ENCODE assay signal across 1 cellular context in the genomic region with DNA sequence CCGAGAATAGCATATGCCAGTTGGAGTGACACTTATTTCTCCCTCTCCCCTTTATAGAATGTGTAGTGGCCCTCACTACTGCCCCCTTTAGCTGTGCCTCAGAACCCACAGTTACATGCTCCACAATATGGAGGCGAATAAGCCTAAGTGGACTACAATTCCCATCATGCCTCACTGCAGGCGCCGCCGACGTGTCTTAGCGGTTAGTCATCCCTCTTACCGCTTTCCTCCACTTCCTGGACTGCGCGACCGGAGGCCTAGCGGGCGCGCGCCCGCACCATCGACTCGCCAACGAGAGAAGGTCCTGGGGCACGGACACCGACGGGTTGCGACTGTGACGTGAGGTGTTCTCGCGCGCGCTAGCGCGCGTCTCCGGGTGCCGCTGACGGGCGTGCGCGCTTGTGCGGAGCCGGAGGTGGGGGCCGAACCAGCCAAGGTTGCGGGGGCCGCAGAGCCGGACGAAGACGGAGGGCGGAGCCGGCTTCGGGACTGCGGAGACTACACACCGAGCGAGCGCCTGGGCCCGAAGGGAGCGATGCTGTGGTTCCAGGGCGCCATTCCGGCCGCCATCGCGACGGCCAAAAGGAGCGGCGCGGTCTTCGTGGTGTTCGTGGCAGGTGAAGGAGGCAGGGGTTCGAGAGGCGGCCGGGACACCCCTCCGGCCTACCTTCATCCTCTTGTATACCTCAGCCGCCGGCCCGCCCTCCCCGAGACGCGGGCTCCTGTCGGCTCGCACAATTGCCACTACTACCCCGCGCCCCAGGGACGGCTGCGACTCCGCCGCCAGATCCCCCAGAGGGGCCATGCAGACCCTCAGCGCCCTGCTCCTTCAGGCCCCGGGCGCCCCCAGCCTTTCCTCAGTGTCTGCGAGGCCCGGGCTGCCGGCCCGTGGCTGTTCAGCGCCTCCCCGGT.
TF ChIP-seq lines count a peak whose summit lies in the region.

A gene with protein sequence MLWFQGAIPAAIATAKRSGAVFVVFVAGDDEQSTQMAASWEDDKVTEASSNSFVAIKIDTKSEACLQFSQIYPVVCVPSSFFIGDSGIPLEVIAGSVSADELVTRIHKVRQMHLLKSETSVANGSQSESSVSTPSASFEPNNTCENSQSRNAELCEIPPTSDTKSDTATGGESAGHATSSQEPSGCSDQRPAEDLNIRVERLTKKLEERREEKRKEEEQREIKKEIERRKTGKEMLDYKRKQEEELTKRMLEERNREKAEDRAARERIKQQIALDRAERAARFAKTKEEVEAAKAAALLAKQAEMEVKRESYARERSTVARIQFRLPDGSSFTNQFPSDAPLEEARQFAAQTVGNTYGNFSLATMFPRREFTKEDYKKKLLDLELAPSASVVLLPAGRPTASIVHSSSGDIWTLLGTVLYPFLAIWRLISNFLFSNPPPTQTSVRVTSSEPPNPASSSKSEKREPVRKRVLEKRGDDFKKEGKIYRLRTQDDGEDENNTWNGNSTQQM (plus strand): TSS at position 461 of the 912 bp plus-strand sequence. CDS start 75 bp downstream, at position 536.

TF ChIP-seq in HepG2, 621 proteins besides CTCF, POLR2A, EP300 and RAD21 (continued from another document and continues in another):
- TF ChIP-seq, protein P1, sequence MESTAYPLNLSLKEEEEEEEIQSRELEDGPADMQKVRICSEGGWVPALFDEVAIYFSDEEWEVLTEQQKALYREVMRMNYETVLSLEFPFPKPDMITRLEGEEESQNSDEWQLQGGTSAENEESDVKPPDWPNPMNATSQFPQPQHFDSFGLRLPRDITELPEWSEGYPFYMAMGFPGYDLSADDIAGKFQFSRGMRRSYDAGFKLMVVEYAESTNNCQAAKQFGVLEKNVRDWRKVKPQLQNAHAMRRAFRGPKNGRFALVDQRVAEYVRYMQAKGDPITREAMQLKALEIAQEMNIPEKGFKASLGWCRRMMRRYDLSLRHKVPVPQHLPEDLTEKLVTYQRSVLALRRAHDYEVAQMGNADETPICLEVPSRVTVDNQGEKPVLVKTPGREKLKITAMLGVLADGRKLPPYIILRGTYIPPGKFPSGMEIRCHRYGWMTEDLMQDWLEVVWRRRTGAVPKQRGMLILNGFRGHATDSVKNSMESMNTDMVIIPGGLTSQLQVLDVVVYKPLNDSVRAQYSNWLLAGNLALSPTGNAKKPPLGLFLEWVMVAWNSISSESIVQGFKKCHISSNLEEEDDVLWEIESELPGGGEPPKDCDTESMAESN (CRISPR knock-in tag; conservative IDR thresholded peaks at IDR 0.05), result peak; percentile 97
- TF ChIP-seq KDM3A (CRISPR knock-in tag; IDR thresholded peaks at IDR 0.05; ENCODE audit: low read depth), result peak; percentile 63; the same call in 1 of the 2 replicates
- no peak for TF ChIP-seq ZFP62 (CRISPR knock-in tag; IDR thresholded peaks at IDR 0.05)
- TF ChIP-seq MAF1 (CRISPR knock-in tag; IDR thresholded peaks at IDR 0.05; ENCODE audit: borderline replicate concordance), result peak; percentile 94
- peak; percentile 75 for TF ChIP-seq ZNF772 (CRISPR knock-in tag; IDR thresholded peaks at IDR 0.05)
- TF ChIP-seq SETDB1 (CRISPR knock-in tag; IDR thresholded peaks at IDR 0.05; ENCODE audit: borderline replicate concordance), result 0 out of 2 replicates have a peak, but pooled peaks have one; percentile 58
- TF ChIP-seq, protein P2, sequence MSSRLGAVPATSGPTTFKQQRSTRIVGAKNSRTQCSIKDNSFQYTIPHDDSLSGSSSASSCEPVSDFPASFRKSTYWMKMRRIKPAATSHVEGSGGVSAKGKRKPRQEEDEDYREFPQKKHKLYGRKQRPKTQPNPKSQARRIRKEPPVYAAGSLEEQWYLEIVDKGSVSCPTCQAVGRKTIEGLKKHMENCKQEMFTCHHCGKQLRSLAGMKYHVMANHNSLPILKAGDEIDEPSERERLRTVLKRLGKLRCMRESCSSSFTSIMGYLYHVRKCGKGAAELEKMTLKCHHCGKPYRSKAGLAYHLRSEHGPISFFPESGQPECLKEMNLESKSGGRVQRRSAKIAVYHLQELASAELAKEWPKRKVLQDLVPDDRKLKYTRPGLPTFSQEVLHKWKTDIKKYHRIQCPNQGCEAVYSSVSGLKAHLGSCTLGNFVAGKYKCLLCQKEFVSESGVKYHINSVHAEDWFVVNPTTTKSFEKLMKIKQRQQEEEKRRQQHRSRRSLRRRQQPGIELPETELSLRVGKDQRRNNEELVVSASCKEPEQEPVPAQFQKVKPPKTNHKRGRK (CRISPR knock-in tag; IDR thresholded peaks at IDR 0.05), result no peak
- TF ChIP-seq, protein P3, sequence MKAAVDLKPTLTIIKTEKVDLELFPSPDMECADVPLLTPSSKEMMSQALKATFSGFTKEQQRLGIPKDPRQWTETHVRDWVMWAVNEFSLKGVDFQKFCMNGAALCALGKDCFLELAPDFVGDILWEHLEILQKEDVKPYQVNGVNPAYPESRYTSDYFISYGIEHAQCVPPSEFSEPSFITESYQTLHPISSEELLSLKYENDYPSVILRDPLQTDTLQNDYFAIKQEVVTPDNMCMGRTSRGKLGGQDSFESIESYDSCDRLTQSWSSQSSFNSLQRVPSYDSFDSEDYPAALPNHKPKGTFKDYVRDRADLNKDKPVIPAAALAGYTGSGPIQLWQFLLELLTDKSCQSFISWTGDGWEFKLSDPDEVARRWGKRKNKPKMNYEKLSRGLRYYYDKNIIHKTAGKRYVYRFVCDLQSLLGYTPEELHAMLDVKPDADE (CRISPR knock-in tag; IDR thresholded peaks at IDR 0.05), result 0 out of 2 replicates have a peak, but pooled peaks have one; percentile 44
- TF ChIP-seq, protein P4, sequence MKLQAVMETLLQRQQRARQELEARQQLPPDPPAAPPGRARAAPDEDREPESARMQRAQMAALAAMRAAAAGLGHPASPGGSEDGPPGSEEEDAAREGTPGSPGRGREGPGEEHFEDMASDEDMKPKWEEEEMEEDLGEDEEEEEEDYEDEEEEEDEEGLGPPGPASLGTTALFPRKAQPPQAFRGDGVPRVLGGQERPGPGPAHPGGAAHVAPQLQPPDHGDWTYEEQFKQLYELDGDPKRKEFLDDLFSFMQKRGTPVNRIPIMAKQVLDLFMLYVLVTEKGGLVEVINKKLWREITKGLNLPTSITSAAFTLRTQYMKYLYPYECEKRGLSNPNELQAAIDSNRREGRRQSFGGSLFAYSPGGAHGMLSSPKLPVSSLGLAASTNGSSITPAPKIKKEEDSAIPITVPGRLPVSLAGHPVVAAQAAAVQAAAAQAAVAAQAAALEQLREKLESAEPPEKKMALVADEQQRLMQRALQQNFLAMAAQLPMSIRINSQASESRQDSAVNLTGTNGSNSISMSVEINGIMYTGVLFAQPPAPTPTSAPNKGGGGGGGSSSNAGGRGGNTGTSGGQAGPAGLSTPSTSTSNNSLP (IDR thresholded peaks at IDR 0.05; ENCODE audit: low read depth, low read length), result no peak
- no peak for TF ChIP-seq ZNF343 (CRISPR knock-in tag; IDR thresholded peaks at IDR 0.05)
- TF ChIP-seq CHD2 (IDR thresholded peaks at IDR 0.05; ENCODE audit: low read depth, low read length), result peak; percentile 80
- no peak for TF ChIP-seq MAFG (CRISPR knock-in tag; IDR thresholded peaks at IDR 0.05)
- TF ChIP-seq, protein P5, sequence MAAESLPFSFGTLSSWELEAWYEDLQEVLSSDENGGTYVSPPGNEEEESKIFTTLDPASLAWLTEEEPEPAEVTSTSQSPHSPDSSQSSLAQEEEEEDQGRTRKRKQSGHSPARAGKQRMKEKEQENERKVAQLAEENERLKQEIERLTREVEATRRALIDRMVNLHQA (CRISPR knock-in tag; IDR thresholded peaks at IDR 0.05), result no peak
- peak; percentile 99 for TF ChIP-seq ZFY (CRISPR knock-in tag; IDR thresholded peaks at IDR 0.05)
- peak; percentile 96 for TF ChIP-seq CREM (IDR thresholded peaks at IDR 0.05)
- no peak for TF ChIP-seq CREM (CRISPR knock-in tag; IDR thresholded peaks at IDR 0.05)
- TF ChIP-seq ZBTB8A (CRISPR knock-in tag; IDR thresholded peaks at IDR 0.05; ENCODE audit: borderline replicate concordance, low read depth), result 0 out of 2 replicates have a peak, but pooled peaks have one; percentile 23
- TF ChIP-seq RXRA (CRISPR knock-in tag; IDR thresholded peaks at IDR 0.05), result peak; percentile 66; the same call in 1 of the 2 replicates
- TF ChIP-seq MEIS1 (CRISPR knock-in tag; IDR thresholded peaks at IDR 0.05; ENCODE audit: borderline replicate concordance), result no peak; the same call in 1 of the 2 replicates
- peak; percentile 99 for TF ChIP-seq ELF1 (CRISPR knock-in tag; IDR thresholded peaks at IDR 0.05)
- TF ChIP-seq NR2C2 (CRISPR knock-in tag; IDR thresholded peaks at IDR 0.05; ENCODE audit: borderline replicate concordance), result peak; percentile 57; the same call in 1 of the 2 replicates
- TF ChIP-seq, protein P6, sequence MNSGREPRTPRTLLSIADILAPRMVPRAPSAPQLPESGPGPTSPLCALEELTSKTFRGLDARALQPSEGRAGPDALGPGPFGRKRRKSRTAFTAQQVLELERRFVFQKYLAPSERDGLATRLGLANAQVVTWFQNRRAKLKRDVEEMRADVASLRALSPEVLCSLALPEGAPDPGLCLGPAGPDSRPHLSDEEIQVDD (CRISPR knock-in tag; IDR thresholded peaks at IDR 0.05; ENCODE audit: borderline replicate concordance), result no peak
- TF ChIP-seq ATM (IDR thresholded peaks at IDR 0.05; ENCODE audit: borderline replicate concordance), result no peak
- TF ChIP-seq TCF7 (IDR thresholded peaks at IDR 0.05; ENCODE audit: low read depth), result no peak
- no peak; the same call in 1 of the 2 replicates for TF ChIP-seq MTF1 (CRISPR knock-in tag; IDR thresholded peaks at IDR 0.05)
- peak; percentile 92 for TF ChIP-seq HCFC1 (IDR thresholded peaks at IDR 0.05; ENCODE audit: low read depth, low read length)
- TF ChIP-seq, protein P7, sequence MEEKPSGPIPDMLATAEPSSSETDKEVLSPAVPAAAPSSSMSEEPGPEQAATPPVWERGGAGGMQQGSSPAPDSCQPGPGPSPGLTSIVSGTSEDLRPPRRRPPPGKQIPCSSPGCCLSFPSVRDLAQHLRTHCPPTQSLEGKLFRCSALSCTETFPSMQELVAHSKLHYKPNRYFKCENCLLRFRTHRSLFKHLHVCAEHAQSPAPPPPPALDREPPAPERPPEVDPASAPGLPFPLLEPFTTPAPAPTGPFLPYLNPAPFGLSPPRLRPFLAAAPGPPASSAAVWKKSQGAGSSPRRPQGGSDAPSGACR (CRISPR knock-in tag; IDR thresholded peaks at IDR 0.05), result no peak; the same call in none of the 2 replicates
- TF ChIP-seq POLR2G (IDR thresholded peaks at IDR 0.05; ENCODE audit: low read depth, low read length), result peak; percentile 95
- no peak for TF ChIP-seq MBNL3 (CRISPR knock-in tag; conservative IDR thresholded peaks at IDR 0.05)
- TF ChIP-seq, protein P8, sequence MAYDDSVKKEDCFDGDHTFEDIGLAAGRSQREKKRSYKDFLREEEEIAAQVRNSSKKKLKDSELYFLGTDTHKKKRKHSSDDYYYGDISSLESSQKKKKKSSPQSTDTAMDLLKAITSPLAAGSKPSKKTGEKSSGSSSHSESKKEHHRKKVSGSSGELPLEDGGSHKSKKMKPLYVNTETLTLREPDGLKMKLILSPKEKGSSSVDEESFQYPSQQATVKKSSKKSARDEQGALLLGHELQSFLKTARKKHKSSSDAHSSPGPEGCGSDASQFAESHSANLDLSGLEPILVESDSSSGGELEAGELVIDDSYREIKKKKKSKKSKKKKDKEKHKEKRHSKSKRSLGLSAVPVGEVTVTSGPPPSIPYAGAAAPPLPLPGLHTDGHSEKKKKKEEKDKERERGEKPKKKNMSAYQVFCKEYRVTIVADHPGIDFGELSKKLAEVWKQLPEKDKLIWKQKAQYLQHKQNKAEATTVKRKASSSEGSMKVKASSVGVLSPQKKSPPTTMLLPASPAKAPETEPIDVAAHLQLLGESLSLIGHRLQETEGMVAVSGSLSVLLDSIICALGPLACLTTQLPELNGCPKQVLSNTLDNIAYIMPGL (CRISPR knock-in tag; IDR thresholded peaks at IDR 0.05; ENCODE audit: borderline replicate concordance in 1 of 2, low read depth in 1 of 2), result peak; percentile 77 to 96; a peak in 3 of 4 replicates
- TF ChIP-seq, protein P9, sequence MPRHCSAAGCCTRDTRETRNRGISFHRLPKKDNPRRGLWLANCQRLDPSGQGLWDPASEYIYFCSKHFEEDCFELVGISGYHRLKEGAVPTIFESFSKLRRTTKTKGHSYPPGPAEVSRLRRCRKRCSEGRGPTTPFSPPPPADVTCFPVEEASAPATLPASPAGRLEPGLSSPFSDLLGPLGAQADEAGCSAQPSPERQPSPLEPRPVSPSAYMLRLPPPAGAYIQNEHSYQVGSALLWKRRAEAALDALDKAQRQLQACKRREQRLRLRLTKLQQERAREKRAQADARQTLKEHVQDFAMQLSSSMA (CRISPR knock-in tag; IDR thresholded peaks at IDR 0.05), result peak; percentile 97
- TF ChIP-seq LCORL (IDR thresholded peaks at IDR 0.05), result no peak
- no peak for TF ChIP-seq LCORL (CRISPR knock-in tag; IDR thresholded peaks at IDR 0.05)
- TF ChIP-seq ZFP1 (CRISPR knock-in tag; IDR thresholded peaks at IDR 0.05), result no peak
- peak; percentile 37 for TF ChIP-seq ZNF138 (CRISPR knock-in tag; IDR thresholded peaks at IDR 0.05; ENCODE audit: low read depth)
- no peak for TF ChIP-seq SIN3A (IDR thresholded peaks at IDR 0.05; ENCODE audit: borderline replicate concordance, low read depth, low read length)
- TF ChIP-seq, protein P10, sequence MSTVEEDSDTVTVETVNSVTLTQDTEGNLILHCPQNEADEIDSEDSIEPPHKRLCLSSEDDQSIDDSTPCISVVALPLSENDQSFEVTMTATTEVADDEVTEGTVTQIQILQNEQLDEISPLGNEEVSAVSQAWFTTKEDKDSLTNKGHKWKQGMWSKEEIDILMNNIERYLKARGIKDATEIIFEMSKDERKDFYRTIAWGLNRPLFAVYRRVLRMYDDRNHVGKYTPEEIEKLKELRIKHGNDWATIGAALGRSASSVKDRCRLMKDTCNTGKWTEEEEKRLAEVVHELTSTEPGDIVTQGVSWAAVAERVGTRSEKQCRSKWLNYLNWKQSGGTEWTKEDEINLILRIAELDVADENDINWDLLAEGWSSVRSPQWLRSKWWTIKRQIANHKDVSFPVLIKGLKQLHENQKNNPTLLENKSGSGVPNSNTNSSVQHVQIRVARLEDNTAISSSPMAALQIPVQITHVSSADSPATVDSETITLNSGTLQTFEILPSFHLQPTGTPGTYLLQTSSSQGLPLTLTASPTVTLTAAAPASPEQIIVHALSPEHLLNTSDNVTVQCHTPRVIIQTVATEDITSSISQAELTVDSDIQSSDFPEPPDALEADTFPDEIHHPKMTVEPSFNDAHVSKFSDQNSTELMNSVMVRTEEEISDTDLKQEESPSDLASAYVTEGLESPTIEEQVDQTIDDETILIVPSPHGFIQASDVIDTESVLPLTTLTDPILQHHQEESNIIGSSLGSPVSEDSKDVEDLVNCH (CRISPR knock-in tag; IDR thresholded peaks at IDR 0.05), result no peak
- TF ChIP-seq SRSF4 (IDR thresholded peaks at IDR 0.05; ENCODE audit: low read depth, low read length, poor library complexity, severe bottlenecking), result no peak
- TF ChIP-seq SMYD3 (CRISPR knock-in tag; IDR thresholded peaks at IDR 0.05), result no peak; the same call in 1 of the 2 replicates
- TF ChIP-seq ZBTB7A (CRISPR knock-in tag; IDR thresholded peaks at IDR 0.05), result peak; percentile 69; the same call in 1 of the 2 replicates
- TF ChIP-seq, protein P11, sequence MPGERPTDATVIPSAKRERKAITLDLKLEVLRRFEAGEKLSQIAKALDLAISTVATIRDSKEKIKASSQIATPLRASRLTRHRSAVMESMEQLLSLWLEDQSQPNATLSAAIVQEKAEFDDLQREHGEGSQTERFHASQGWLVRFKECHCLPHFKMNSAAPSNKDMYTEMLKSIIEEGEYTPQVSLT (CRISPR knock-in tag; IDR thresholded peaks at IDR 0.05; ENCODE audit: borderline replicate concordance, low read depth), result 0 out of 2 replicates have a peak, but pooled peaks have one; percentile 68
- peak; percentile 91 for TF ChIP-seq ZNF709 (CRISPR knock-in tag; IDR thresholded peaks at IDR 0.05)
